In the genomic region with DNA sequence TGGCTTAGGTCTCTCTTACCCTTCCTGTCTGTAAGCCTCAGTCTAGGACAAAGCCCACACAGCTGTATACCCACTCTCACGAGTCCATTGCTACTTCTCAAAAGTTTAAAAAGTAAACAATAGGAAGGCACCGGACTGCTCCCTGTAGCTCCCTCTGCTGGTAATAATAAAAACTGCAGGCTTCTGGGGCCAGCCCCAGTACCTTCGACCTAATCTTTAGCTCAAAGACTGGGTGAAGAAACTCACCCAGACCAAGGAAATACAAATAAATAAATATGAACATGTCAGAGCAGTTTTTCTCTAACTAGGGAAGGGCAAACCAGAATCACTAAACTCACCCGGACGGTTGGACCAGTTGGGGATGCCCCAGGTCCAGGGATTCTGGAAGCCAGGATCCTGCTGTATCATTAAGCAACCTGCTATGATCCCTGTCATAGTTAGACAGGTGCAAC, we compare ENCODE assay signal across 8 cellular contexts. TPM values are rescaled to one million over a fixed set of nuclear protein-coding genes. Genes with fewer than 3 reads are reported as not detected.
DNase-seq lines count a peak whose midpoint lies in the region; ATAC-seq, FAIRE-seq and TF ChIP-seq lines count a peak whose summit lies in the region.

No MANE protein-coding gene starts in this region.

- peak overlapping the region; percentile 15 for H3K27ac Mint-ChIP-seq in activated T-cell treated with anti-CD3 and anti-CD28 coated beads, Interleukin-2, amount 50 U/mL, for 24 hours

- peak; percentile 51 for DNase-seq in H54 (ENCODE audit: insufficient read length, low spot score)
- DNase-seq in Peyer's patch = peak; percentile 48 to 82 (median 61)
- peak; percentile 71 for DNase-seq in activated T-cell treated with anti-CD3 and anti-CD28 coated beads, Interleukin-2, amount 50 U/mL, for 24 hours
- peak; percentile 67 for DNase-seq in fibroblast of pulmonary artery (ENCODE audit: low read depth)
- peak in 4 of 6 donors; percentile 46 to 76 (median 59) for DNase-seq in pancreas
- peak; percentile 62 for DNase-seq in urothelium cell line (ENCODE audit: low spot score)
- DNase-seq in NCI-H446 treated with DMSO at 0.1 percent for 48 hours (lab: John Stamatoyannopoulos, UW) = no peak

- H3K27me3 ChIP-seq in BLaER1 (no peaks in the 10 kb centered on the region), Peyer's patch (no peaks in the 10 kb centered on the region), pancreas (no peaks in the 10 kb centered on the region)

- H3K9ac ChIP-seq in BLaER1 = no peak overlapping the region

- peaks cover 36% of the 10 kb centered on the region for H3K4me1 ChIP-seq in BLaER1
- H3K4me1 ChIP-seq in Peyer's patch = peaks cover 0 to 12% (median 3%) of the 10 kb centered on the region in 4 donors
- peaks cover 0 to 20% (median 8%) of the 10 kb centered on the region in 3 donors for H3K4me1 ChIP-seq in pancreas

- H3K27ac ChIP-seq in BLaER1 (peak overlapping the region; percentile 59), Peyer's patch (peak overlapping the region in 1 of 4 donors; percentile 13), pancreas (no peak overlapping the region)

- ATAC-seq in pancreas = peak; percentile 51 to 80 (median 74)

- peaks cover 82% of the 10 kb centered on the region for H3K36me3 ChIP-seq in BLaER1
- peaks cover 0 to 59% (median 0%) of the 10 kb centered on the region in 3 donors for H3K36me3 ChIP-seq in Peyer's patch
- peaks cover 0 to 24% (median 0%) of the 10 kb centered on the region in 3 donors for H3K36me3 ChIP-seq in pancreas

- intact Hi-C loops in pancreas (cut with DNase I) = no loop called here

- H3K4me3 Mint-ChIP-seq in activated T-cell treated with anti-CD3 and anti-CD28 coated beads, Interleukin-2, amount 50 U/mL, for 24 hours = no peak overlapping the region

- H3K4me2 ChIP-seq in BLaER1 = peak overlapping the region; percentile 38; the same call in 1 of the 2 replicates

- H3K9me3 Mint-ChIP-seq in activated T-cell treated with anti-CD3 and anti-CD28 coated beads, Interleukin-2, amount 50 U/mL, for 24 hours = no peaks in the 10 kb centered on the region

- no peak overlapping the region for H3K4me3 ChIP-seq in BLaER1
- no peak overlapping the region for H3K4me3 ChIP-seq in Peyer's patch
- H3K4me3 ChIP-seq in fibroblast of pulmonary artery (replicated peaks; ENCODE audit: low read depth, low read length) = no peak overlapping the region
- no peak overlapping the region for H3K4me3 ChIP-seq in pancreas

- no peaks in the 10 kb centered on the region for H4K20me1 ChIP-seq in BLaER1

- peaks cover 89% of the 10 kb centered on the region for H3K36me3 Mint-ChIP-seq in activated T-cell treated with anti-CD3 and anti-CD28 coated beads, Interleukin-2, amount 50 U/mL, for 24 hours (ENCODE audit: low read depth)

- TF ChIP-seq POLR2A in H54 (IDR thresholded peaks at IDR 0.05; ENCODE audit: low read depth, low read length) (no peak), Peyer's patch (IDR thresholded peaks at IDR 0.05) (no peak)

- no peak for FAIRE-seq in H54 (lab: Jason Lieb, UNC)
- no peak for FAIRE-seq in pancreas (lab: Jason Lieb, UNC)
- FAIRE-seq in urothelium cell line (lab: Jason Lieb, UNC) = no peak

- no peaks in the 10 kb centered on the region for H3K9me3 ChIP-seq in BLaER1
- H3K9me3 ChIP-seq in Peyer's patch = no peaks in the 10 kb centered on the region
- no peaks in the 10 kb centered on the region for H3K9me3 ChIP-seq in pancreas

- 7% methylated on average over 5 of the region's 5 CpGs for WGBS in pancreas, 2 donors

- no peaks in the 10 kb centered on the region for H3K27me3 Mint-ChIP-seq in activated T-cell treated with anti-CD3 and anti-CD28 coated beads, Interleukin-2, amount 50 U/mL, for 24 hours

- TF ChIP-seq CTCF in Peyer's patch (IDR thresholded peaks at IDR 0.05) (peak; percentile 90 to 96 (median 94)), fibroblast of pulmonary artery (IDR thresholded peaks at IDR 0.05; ENCODE audit: low read length, missing control alignments) (peak; percentile 81), pancreas (IDR thresholded peaks at IDR 0.05) (peak; percentile 89 to 97 (median 92))

- H3K4me1 Mint-ChIP-seq in activated T-cell treated with anti-CD3 and anti-CD28 coated beads, Interleukin-2, amount 50 U/mL, for 24 hours (ENCODE audit: low read depth) = peaks cover 35% of the 10 kb centered on the region

RNA-seq across cellular contexts. Expression of gene FAM219B, which starts 5.0 kb away (rescaled TPM):
- total RNA-seq in Peyer's patch (10 to 100 TPM; 48.7 to 76.5 (median 57.6) TPM), pancreas (10 to 100 TPM; 18.2 to 33.8 (median 21.2) TPM)
- 10 to 100 TPM; 19.3 to 27.6 TPM for polyA plus RNA-seq in pancreas

RNA-seq across cellular contexts. Expression of gene MPI, which starts 11.8 kb away (rescaled TPM):
- 100 to 1,000 TPM in 3 of 4 donors, 10 to 100 TPM in 1; 52.0 to 221 (median 174) TPM for total RNA-seq in Peyer's patch
- 10 to 100 TPM; 14.5 to 23.2 (median 22.3) TPM for total RNA-seq in pancreas
- polyA plus RNA-seq in pancreas = 10 to 100 TPM; 15.9 to 19.1 TPM

RNA-seq across cellular contexts. Expression of gene SCAMP2, which starts 28.5 kb away (rescaled TPM):
- 100 to 1,000 TPM in 3 of 4 donors, 10 to 100 TPM in 1; 60.2 to 206 (median 151) TPM for total RNA-seq in Peyer's patch
- total RNA-seq in pancreas = 10 to 100 TPM; 33.3 to 49.0 (median 34.3) TPM
- polyA plus RNA-seq in pancreas = 10 to 100 TPM; 21.4 to 31.7 TPM

RNA-seq across cellular contexts. Expression of gene COX5A, which starts 36.2 kb away (rescaled TPM):
- total RNA-seq in Peyer's patch (100 to 1,000 TPM in 3 of 4 donors, 10 to 100 TPM in 1; 59.4 to 326 (median 195) TPM), pancreas (100 to 1,000 TPM in 2 of 6 donors, 10 to 100 TPM in 4; 76.4 to 127 (median 80.5) TPM)
- polyA plus RNA-seq in pancreas = 100 to 1,000 TPM; 103 to 107 TPM

RNA-seq across cellular contexts. Expression of gene RPP25, which starts 54.9 kb away (rescaled TPM):
- total RNA-seq in Peyer's patch (10 to 100 TPM in 2 of 4 donors, 1 to 10 TPM in 2; 7.4 to 15.3 (median 9.5) TPM), pancreas (1 to 10 TPM; 3.0 to 6.7 (median 4.0) TPM)
- polyA plus RNA-seq in pancreas = 1 to 10 TPM; 5.0 to 6.7 TPM
